Comparison of ENCODE assay signal across 9 cellular contexts in the genomic region with DNA sequence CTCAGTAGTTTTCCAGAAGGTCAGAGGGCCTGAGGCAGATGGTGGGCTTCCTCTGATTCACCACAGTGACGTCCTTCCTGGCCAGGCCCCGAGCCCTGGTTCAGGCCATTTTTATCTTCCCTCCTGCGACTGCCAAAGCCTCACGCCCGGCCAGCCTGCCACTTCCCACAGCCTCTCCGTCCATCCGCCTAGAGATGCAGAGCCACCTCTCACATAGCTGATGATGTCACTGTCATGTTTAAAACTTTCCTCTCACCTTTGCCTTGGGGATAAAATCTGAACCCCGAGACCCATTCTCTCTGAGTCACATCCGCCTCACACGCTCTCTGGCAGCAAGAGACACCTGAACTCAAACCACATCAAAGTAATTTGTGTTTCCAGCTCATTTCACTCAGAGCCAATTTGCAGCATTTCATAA.
DNase-seq lines count a peak whose midpoint lies in the region; ATAC-seq lines count a peak whose summit lies in the region.
"Had no signal": no experiment of that assay in that cellular context is flagged by ENCODE, and none has a peak within 500 bp of the region (broad histone marks: within the 10 kb centered on the region; RNA-seq: fewer than 3 reads in every experiment).

No MANE protein-coding gene starts in this region.

- WGBS in thymus, result 52% methylated on average over 10 of the region's 10 CpGs

- peak; percentile 39 for DNase-seq in activated CD8-positive, alpha-beta memory T cell treated with anti-CD3 and anti-CD28 coated beads, Interleukin-2, amount 50 U/mL, for 24 hours (ENCODE audit: extremely low read depth)
- peak; percentile 46 for DNase-seq in kidney tubule cell (ENCODE audit: low spot score)
- no peak for DNase-seq in AG08395 (ENCODE audit: low spot score)
- DNase-seq in NCI-H524 treated with DMSO at 0.1 percent for 48 hours (lab: John Stamatoyannopoulos, UW), result no peak
- no peak for DNase-seq in superior temporal gyrus (ENCODE audit: extremely low spot score)

- ATAC-seq in GM19324 (IDR thresholded peaks at IDR 0.05; ENCODE audit: low FRiP score, unreplicated experiment), result peak; percentile 61
- ATAC-seq in HG03354 (IDR thresholded peaks at IDR 0.05; ENCODE audit: poor library complexity, severe bottlenecking, unreplicated experiment), result peak; percentile 88
- ATAC-seq: left colon had no signal

- peak overlapping the region; percentile 62 for H3K27ac ChIP-seq in thymus (ENCODE audit: low read depth)

- no peaks in the 10 kb centered on the region for H3K36me3 ChIP-seq in thymus (ENCODE audit: control insufficient read depth, insufficient read depth)

- H3K4me3 ChIP-seq in thymus (ENCODE audit: low read length), result no peak overlapping the region

- H3K9me3 ChIP-seq in thymus (ENCODE audit: control insufficient read depth), result no peaks in the 10 kb centered on the region

- H3K27me3 ChIP-seq in thymus (ENCODE audit: control insufficient read depth, insufficient read depth), result no peaks in the 10 kb centered on the region

- H3K4me1 ChIP-seq in thymus (ENCODE audit: control insufficient read depth, insufficient read depth, low read length), result peaks cover 3% of the 10 kb centered on the region

Comparison
In these comparisons a context has a peak if more than half of its experiments do, and no peak if none do; other contexts are left out.
1. DNase-seq: peak in activated CD8-positive, alpha-beta memory T cell treated with anti-CD3 and anti-CD28 coated beads, Interleukin-2, amount 50 U/mL, for 24 hours (single experiment) and kidney tubule cell (single experiment); none in AG08395 (single experiment), NCI-H524 treated with DMSO at 0.1 percent for 48 hours (single experiment) and superior temporal gyrus (single experiment).